Comparison of ENCODE assay signal across 8 cellular contexts in genomic region chr9:4662989-4663792, GRCh38. TPM values are rescaled to one million over a fixed set of nuclear protein-coding genes. Genes with fewer than 3 reads are reported as not detected.
DNase-seq lines count a peak whose midpoint lies in the region; FAIRE-seq and TF ChIP-seq lines count a peak whose summit lies in the region.

No MANE protein-coding gene starts in this region.

- H3K79me2 ChIP-seq in DOHH2 (ENCODE audit: control insufficient read depth, low read length) (peaks cover 17% of the 10 kb centered on the region), astrocyte (ENCODE audit: insufficient read depth, low read length) (peaks cover 8% of the 10 kb centered on the region)

- H2AFZ ChIP-seq in astrocyte (ENCODE audit: low read depth, low read length): peak overlapping the region; percentile 96

- TF ChIP-seq POLR2A in transverse colon (IDR thresholded peaks at IDR 0.05): no peak

- WGBS in liver: 25% methylated on average over 13 of the region's 13 CpGs
- 20 to 32% methylated on average over 1 to 13 of the region's 13 CpGs for WGBS in transverse colon (ENCODE audit: low coverage in 1 of 2), 2 donors

- TF ChIP-seq CTCF in DOHH2 (IDR thresholded peaks at IDR 0.05; ENCODE audit: low read depth, low read length, poor library complexity, severe bottlenecking): no peak
- TF ChIP-seq CTCF in astrocyte (IDR thresholded peaks at IDR 0.05; ENCODE audit: insufficient read depth, low read depth, low read length): no peak
- no peak for TF ChIP-seq CTCF in liver (IDR thresholded peaks at IDR 0.05; ENCODE audit: low read depth, low read length, missing input control)
- TF ChIP-seq CTCF in transverse colon (IDR thresholded peaks at IDR 0.05): no peak

- H3K9me3 Mint-ChIP-seq in astrocyte (ENCODE audit: unreplicated experiment): no peaks in the 10 kb centered on the region

- peaks cover 58% of the 10 kb centered on the region for H3K4me1 ChIP-seq in DOHH2 (ENCODE audit: control insufficient read depth, low read length)
- H3K4me1 ChIP-seq in astrocyte (ENCODE audit: insufficient read depth, low read length): peaks cover 27% of the 10 kb centered on the region
- peaks cover 4 to 33% (median 15%) of the 10 kb centered on the region in 4 donors for H3K4me1 ChIP-seq in liver (ENCODE audit: control insufficient read depth in 4 of 4, insufficient read depth in 4 of 4, low read length in 3 of 4)
- H3K4me1 ChIP-seq in transverse colon: peaks cover 3 to 48% (median 27%) of the 10 kb centered on the region in 4 donors

- no peaks in the 10 kb centered on the region for H3K9me3 ChIP-seq in DOHH2 (ENCODE audit: control insufficient read depth, insufficient read depth, low read length)
- no peaks in the 10 kb centered on the region for H3K9me3 ChIP-seq in astrocyte (ENCODE audit: insufficient read depth, low read depth, low read length)
- no peaks in the 10 kb centered on the region for H3K9me3 ChIP-seq in liver (ENCODE audit: control insufficient read depth in 4 of 4, low read length in 3 of 4)
- no peaks in the 10 kb centered on the region for H3K9me3 ChIP-seq in transverse colon

- H3K9ac ChIP-seq in astrocyte (ENCODE audit: low read length) (peak overlapping the region; percentile 85), liver (ENCODE audit: low read depth in 1 of 2, low read length in 2 of 2) (peak overlapping the region; percentile 83 to 95)

- peaks cover 3% of the 10 kb centered on the region for H3K36me3 Mint-ChIP-seq in astrocyte (ENCODE audit: low read depth, unreplicated experiment)

- peak overlapping the region; percentile 96 for H3K4me3 ChIP-seq in DOHH2 (ENCODE audit: low read length)
- peak overlapping the region; percentile 59 for H3K4me3 ChIP-seq in astrocyte (ENCODE audit: insufficient read depth, low read depth, low read length)
- peak overlapping the region; percentile 73 to 95 (median 85) for H3K4me3 ChIP-seq in liver (ENCODE audit: low read depth in 1 of 3, low read length in 3 of 3)
- H3K4me3 ChIP-seq in transverse colon: peak overlapping the region; percentile 62 to 99 (median 82)

- TF ChIP-seq EP300 in transverse colon (IDR thresholded peaks at IDR 0.05; ENCODE audit: low read depth): no peak

- peaks cover 5% of the 10 kb centered on the region for H3K27me3 ChIP-seq in DOHH2 (ENCODE audit: control insufficient read depth, low read length)
- H3K27me3 ChIP-seq in astrocyte (ENCODE audit: insufficient read depth, low read length): no peaks in the 10 kb centered on the region
- H3K27me3 ChIP-seq in liver (ENCODE audit: control insufficient read depth in 4 of 4, insufficient read depth in 4 of 4, low read length in 3 of 4): no peaks in the 10 kb centered on the region
- H3K27me3 ChIP-seq in transverse colon: no peaks in the 10 kb centered on the region

- H3K36me3 ChIP-seq in DOHH2 (ENCODE audit: control insufficient read depth, low read length) (no peaks in the 10 kb centered on the region), astrocyte (ENCODE audit: insufficient read depth, low read length) (no peaks in the 10 kb centered on the region), liver (ENCODE audit: control insufficient read depth in 4 of 4, insufficient read depth in 3 of 4, low read depth in 1 of 4, low read length in 3 of 4) (no peaks in the 10 kb centered on the region), transverse colon (no peaks in the 10 kb centered on the region)

- in situ Hi-C loops in transverse colon (cut with MboI; ENCODE audit: low pct_ligation_motif_present in 1 of 4, low pct_unique_long_range_greater_than_20kb in 1 of 4, low sequenced_read_pairs in 3 of 4): loop anchor here in 1 of 4 donors (25.0 kb wide), 1 partner anchor 324 kb away; the partner anchor contains the start of gene JAK2

- no peaks in the 10 kb centered on the region for H3K9me2 ChIP-seq in DOHH2 (replicated peaks; ENCODE audit: control insufficient read depth, low read length)

- H3K4me2 ChIP-seq in DOHH2 (ENCODE audit: low read length): peak overlapping the region; percentile 98
- peak overlapping the region; percentile 85 for H3K4me2 ChIP-seq in astrocyte (ENCODE audit: low read length)

- DNase-seq in HuH-7 (ENCODE audit: low spot score): peak; percentile 51
- DNase-seq in astrocyte (ENCODE audit: low read depth): no peak
- DNase-seq in transverse colon: no peak
- DNase-seq in SHP77 treated with DMSO at 0.1 percent for 48 hours (lab: John Stamatoyannopoulos, UW): no peak
- DNase-seq in cerebellar nuclear complex (lab: John Stamatoyannopoulos, UW): no peak
- DNase-seq in cerebellum (ENCODE audit: low spot score): no peak

- no peaks in the 10 kb centered on the region for H3K27me3 Mint-ChIP-seq in astrocyte (ENCODE audit: low read depth, unreplicated experiment)

- intact Hi-C loops in transverse colon (cut with DNase I; ENCODE audit: low total_unique reads): loop anchor here (2.0 kb wide), 1 partner anchor 16 kb away; the partner anchor contains the start of gene CDC37L1

- H3K27ac ChIP-seq in DOHH2 (ENCODE audit: low read depth, low read length) (no peak overlapping the region), astrocyte (ENCODE audit: low read depth, low read length) (no peak overlapping the region), liver (ENCODE audit: low read depth in 1 of 2, low read length in 2 of 2) (peak overlapping the region; percentile 94 to 97), transverse colon (peak overlapping the region; percentile 87 to 94 (median 92))

- peaks cover 32% of the 10 kb centered on the region for H3K4me1 Mint-ChIP-seq in astrocyte (ENCODE audit: low read depth, unreplicated experiment)

- FAIRE-seq in astrocyte (lab: Jason Lieb, UNC): no peak

- no peaks in the 10 kb centered on the region for H4K20me1 ChIP-seq in DOHH2 (ENCODE audit: control insufficient read depth, insufficient read depth, low read depth, low read length)
- H4K20me1 ChIP-seq in astrocyte (ENCODE audit: insufficient read depth, low read length): no peaks in the 10 kb centered on the region

- peaks cover 8% of the 10 kb centered on the region; the same call in 1 of the 2 replicates for H3F3A ChIP-seq in DOHH2 (ENCODE audit: control insufficient read depth, insufficient read depth)

- peak in 1 of 2 donors; percentile 16 for TF ChIP-seq RAD21 in liver (IDR thresholded peaks at IDR 0.05)

- peak overlapping the region; percentile 90 for H3K4me3 Mint-ChIP-seq in astrocyte (ENCODE audit: unreplicated experiment)

- H3K27ac Mint-ChIP-seq in astrocyte (ENCODE audit: unreplicated experiment): peak overlapping the region; percentile 87

TF ChIP-seq in liver, 16 proteins besides CTCF, POLR2A, EP300 and RAD21 (continues in another document):
- peak; percentile 50 to 73 for TF ChIP-seq JUND (IDR thresholded peaks at IDR 0.05)
- TF ChIP-seq RXRA (IDR thresholded peaks at IDR 0.05): no peak
- no peak for TF ChIP-seq HNF4A (conservative IDR thresholded peaks at IDR 0.05)
- peak; percentile 91 for TF ChIP-seq YY1 (IDR thresholded peaks at IDR 0.05)
- no peak for TF ChIP-seq FOXA1 (IDR thresholded peaks at IDR 0.05)
- peak; percentile 37 for TF ChIP-seq TAF1 (conservative IDR thresholded peaks at IDR 0.05)
- peak; percentile 50 for TF ChIP-seq ATF3 (IDR thresholded peaks at IDR 0.05)
- TF ChIP-seq FOXA2 (IDR thresholded peaks at IDR 0.05): no peak
- TF ChIP-seq MAX (IDR thresholded peaks at IDR 0.05): peak; percentile 62
- TF ChIP-seq HNF4G (IDR thresholded peaks at IDR 0.05): no peak
- peak; percentile 66 for TF ChIP-seq REST (IDR thresholded peaks at IDR 0.05)
- peak; percentile 21 for TF ChIP-seq SP1 (IDR thresholded peaks at IDR 0.05)
- TF ChIP-seq NR2F2 (IDR thresholded peaks at IDR 0.05): no peak

RNA-seq across cellular contexts. Expression of gene PLPP6, which starts 1.1 kb away (rescaled TPM):
- total RNA-seq in astrocyte: 7.3 and 7.5 TPM in 2 replicates
- total RNA-seq in liver: 10 to 100 TPM; 11.7 to 11.8 TPM
- 10 to 100 TPM in 1 of 2 donors, 1 to 10 TPM in 1; 9.5 to 10.6 TPM for polyA plus RNA-seq in liver
- total RNA-seq in transverse colon: 10 to 100 TPM in 3 of 4 donors, 1 to 10 TPM in 1; 7.1 to 22.7 (median 16.3) TPM
- total RNA-seq in cerebellum: 10.6 TPM

RNA-seq across cellular contexts. Expression of gene SPATA6L, which starts 3.1 kb away (rescaled TPM):
- total RNA-seq in astrocyte (2.8 and 3.6 TPM in 2 replicates), liver (1 to 10 TPM; 1.6 to 6.2 TPM), transverse colon (10 to 100 TPM in 1 of 4 donors, 1 to 10 TPM in 2, not detected in 1; 1.9 to 13.2 (median 5.5) TPM), cerebellum (12.0 TPM)
- polyA plus RNA-seq in liver: 1 to 10 TPM; 1.8 to 2.7 TPM

RNA-seq across cellular contexts. Expression of gene CDC37L1, which starts 16.2 kb away (rescaled TPM):
- total RNA-seq in astrocyte (16.1 and 16.6 TPM in 2 replicates), liver (10 to 100 TPM; 11.3 to 32.8 TPM), transverse colon (10 to 100 TPM; 12.0 to 28.7 (median 20.0) TPM), cerebellum (20.1 TPM)
- 10 to 100 TPM; 15.9 to 22.8 TPM for polyA plus RNA-seq in liver

Comparison
In these comparisons a context has a peak if more than half of its experiments do, and no peak if none do; other contexts are left out.
1. H3K27ac ChIP-seq: peak in liver (2 of 2) and transverse colon (4 of 4); none in DOHH2 (single experiment) and astrocyte (single experiment).
2. Peak in every context shown above with its lines, with median percentiles within 50 percentile points of each other: H3K4me3 ChIP-seq.